ENCODE assay signal across 1 cellular context in the genomic region with DNA sequence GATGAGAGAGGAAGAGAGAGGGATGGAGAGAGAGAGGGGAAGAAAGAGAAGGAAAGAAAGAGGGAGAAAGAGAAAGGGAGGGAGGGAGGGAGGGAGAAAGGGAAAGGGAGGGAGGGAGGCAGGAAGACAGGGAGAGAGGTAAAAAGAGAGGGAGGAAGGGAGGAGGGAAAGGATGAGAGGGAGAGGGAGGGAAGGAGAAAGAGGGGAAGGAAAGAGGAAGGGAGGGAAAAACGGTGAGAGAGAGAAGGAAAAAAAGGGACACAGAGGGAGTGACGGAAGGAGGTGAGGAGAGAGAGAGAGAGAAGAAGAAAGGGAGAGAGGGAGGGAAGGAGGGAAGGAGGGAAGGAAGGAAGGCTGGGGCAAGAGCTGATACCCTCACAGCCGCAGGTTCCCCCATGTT.
TF ChIP-seq lines count a peak whose summit lies in the region.

No MANE protein-coding gene starts in this region.

TF ChIP-seq in GM12878, 131 proteins besides CTCF, POLR2A, EP300 and RAD21:
- TF ChIP-seq, protein P1, sequence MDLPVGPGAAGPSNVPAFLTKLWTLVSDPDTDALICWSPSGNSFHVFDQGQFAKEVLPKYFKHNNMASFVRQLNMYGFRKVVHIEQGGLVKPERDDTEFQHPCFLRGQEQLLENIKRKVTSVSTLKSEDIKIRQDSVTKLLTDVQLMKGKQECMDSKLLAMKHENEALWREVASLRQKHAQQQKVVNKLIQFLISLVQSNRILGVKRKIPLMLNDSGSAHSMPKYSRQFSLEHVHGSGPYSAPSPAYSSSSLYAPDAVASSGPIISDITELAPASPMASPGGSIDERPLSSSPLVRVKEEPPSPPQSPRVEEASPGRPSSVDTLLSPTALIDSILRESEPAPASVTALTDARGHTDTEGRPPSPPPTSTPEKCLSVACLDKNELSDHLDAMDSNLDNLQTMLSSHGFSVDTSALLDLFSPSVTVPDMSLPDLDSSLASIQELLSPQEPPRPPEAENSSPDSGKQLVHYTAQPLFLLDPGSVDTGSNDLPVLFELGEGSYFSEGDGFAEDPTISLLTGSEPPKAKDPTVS (IDR thresholded peaks at IDR 0.05; ENCODE audit: low read depth, low read length), result no peak
- TF ChIP-seq, protein P2, sequence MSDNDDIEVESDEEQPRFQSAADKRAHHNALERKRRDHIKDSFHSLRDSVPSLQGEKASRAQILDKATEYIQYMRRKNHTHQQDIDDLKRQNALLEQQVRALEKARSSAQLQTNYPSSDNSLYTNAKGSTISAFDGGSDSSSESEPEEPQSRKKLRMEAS (IDR thresholded peaks at IDR 0.05; ENCODE audit: low read depth, low read length), result no peak
- TF ChIP-seq ASH2L (IDR thresholded peaks at IDR 0.05; ENCODE audit: borderline replicate concordance, low read depth), result no peak
- TF ChIP-seq MEF2A (IDR thresholded peaks at IDR 0.05; ENCODE audit: insufficient read depth, low read depth, low read length), result no peak
